ENCODE assay signal across 13 cellular contexts in the genomic region with DNA sequence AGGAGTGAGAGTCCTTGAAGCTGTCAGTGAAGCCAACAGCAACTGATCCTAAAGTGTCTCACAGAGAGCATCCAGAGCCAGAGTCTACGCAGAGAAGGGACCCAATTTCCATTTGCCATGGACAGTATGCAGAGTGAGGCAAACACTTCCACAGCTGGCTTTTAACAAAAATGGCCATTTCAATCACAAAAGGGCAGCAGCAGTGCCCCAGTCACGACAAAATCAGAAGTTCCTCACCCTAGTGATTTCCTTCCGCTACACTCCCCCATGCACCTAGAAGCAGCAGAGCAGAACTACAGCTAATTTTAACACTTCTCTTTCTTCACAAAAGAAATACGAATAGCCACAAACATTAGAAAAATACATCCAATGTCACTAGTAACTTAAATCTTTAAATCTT. TPM values are rescaled to one million over a fixed set of nuclear protein-coding genes. Genes with fewer than 3 reads are reported as not detected.
DNase-seq lines count a peak whose midpoint lies in the region; ATAC-seq, FAIRE-seq and TF ChIP-seq lines count a peak whose summit lies in the region.
"Had no signal": no experiment of that assay in that cellular context is flagged by ENCODE, and none has a peak within 500 bp of the region (broad histone marks: within the 10 kb centered on the region; RNA-seq: fewer than 3 reads in every experiment).

No MANE protein-coding gene starts in this region.

- FAIRE-seq in GM12891 (lab: Jason Lieb, UNC), result peak; percentile 35

- 80 to 90% methylated on average over 3 to 4 of the region's 4 CpGs for WGBS in transverse colon (ENCODE audit: low coverage in 1 of 2), 2 donors
- WGBS in esophagus muscularis mucosa, result 91% methylated on average over 4 of the region's 4 CpGs

- TF ChIP-seq POLR2A in GM12891 (IDR thresholded peaks at IDR 0.05; ENCODE audit: low read depth, low read length) (no peak), transverse colon (IDR thresholded peaks at IDR 0.05) (no peak), esophagus muscularis mucosa (IDR thresholded peaks at IDR 0.05; ENCODE audit: low read depth) (no peak)

- no peak for TF ChIP-seq EP300 in transverse colon (IDR thresholded peaks at IDR 0.05; ENCODE audit: low read depth)
- no peak for TF ChIP-seq EP300 in esophagus muscularis mucosa (IDR thresholded peaks at IDR 0.05)

- in situ Hi-C loops in transverse colon (cut with MboI; ENCODE audit: low pct_ligation_motif_present in 1 of 4, low pct_unique_long_range_greater_than_20kb in 1 of 4, low sequenced_read_pairs in 3 of 4), result no loop called here

- no peak overlapping the region for H3K27ac ChIP-seq in transverse colon
- H3K27ac ChIP-seq in esophagus muscularis mucosa (replicated peaks in 1 of 4), result no peak overlapping the region
- H3K27ac ChIP-seq: vagina had no signal

- H3K27me3 ChIP-seq in transverse colon (no peaks in the 10 kb centered on the region), esophagus muscularis mucosa (no peaks in the 10 kb centered on the region)
- H3K27me3 ChIP-seq: vagina had no signal

- no peak for DNase-seq in GM12891 (ENCODE audit: insufficient read length, low spot score)
- DNase-seq in germinal center (ENCODE audit: low spot score), result peak; percentile 44
- no peak for DNase-seq in transverse colon
- no peak for DNase-seq in DMS79 (lab: John Stamatoyannopoulos, UW)
- DNase-seq in esophagus muscularis mucosa (ENCODE audit: extremely low spot score), result no peak
- DNase-seq: activated CD4-positive, CD25-positive, alpha-beta regulatory T cell; central memory CD4-positive, alpha-beta T cell; NCI-H446 treated with DMSO at 0.1 percent for 48 hours had no signal

- ATAC-seq in GM21423 (IDR thresholded peaks at IDR 0.05; ENCODE audit: unreplicated experiment) (peak; percentile 48), HG03280 (IDR thresholded peaks at IDR 0.05; ENCODE audit: unreplicated experiment) (peak; percentile 44), SK-N-SH treated with all-trans-retinoic acid at 6 μM for 48 hours (no peak)
- ATAC-seq: Right ventricle myocardium inferior had no signal

- no peak overlapping the region for H3K4me3 ChIP-seq in transverse colon
- no peak overlapping the region for H3K4me3 ChIP-seq in esophagus muscularis mucosa
- H3K4me3 ChIP-seq: vagina had no signal

- peaks cover 16 to 18% of the 10 kb centered on the region in 2 donors for H3K9me3 ChIP-seq in transverse colon
- H3K9me3 ChIP-seq in esophagus muscularis mucosa, result peaks cover 0 to 13% (median 9%) of the 10 kb centered on the region in 4 donors

- TF ChIP-seq CTCF in transverse colon (IDR thresholded peaks at IDR 0.05) (no peak), esophagus muscularis mucosa (IDR thresholded peaks at IDR 0.05) (no peak)

- H3K4me1 ChIP-seq in transverse colon (peaks cover 4 to 19% (median 6%) of the 10 kb centered on the region in 4 donors), esophagus muscularis mucosa (peaks cover 16 to 28% (median 27%) of the 10 kb centered on the region in 4 donors)

- no peaks in the 10 kb centered on the region for H3K36me3 ChIP-seq in transverse colon
- no peaks in the 10 kb centered on the region for H3K36me3 ChIP-seq in esophagus muscularis mucosa
- H3K36me3 ChIP-seq: vagina had no signal

- intact Hi-C loops in transverse colon (cut with DNase I; ENCODE audit: low total_unique reads), result no loop called here
- intact Hi-C loops in esophagus muscularis mucosa (cut with DNase I), result no loop called here

TF ChIP-seq in GM12891, 5 proteins besides CTCF, POLR2A, EP300 and RAD21:
- TF ChIP-seq POU2F2 (IDR thresholded peaks at IDR 0.05; ENCODE audit: low read depth, low read length) (no peak), TAF1 (IDR thresholded peaks at IDR 0.05; ENCODE audit: low read depth, low read length) (no peak), PAX5 (IDR thresholded peaks at IDR 0.05; ENCODE audit: insufficient read depth, low read length, severe bottlenecking) (peak; percentile 94), POLR2AphosphoS5 (IDR thresholded peaks at IDR 0.05; ENCODE audit: low read depth, low read length) (no peak), SPI1 (IDR thresholded peaks at IDR 0.05; ENCODE audit: low read depth, low read length) (peak; percentile 59)
TF ChIP-seq in GM12891: peak in this region for 2.

TF ChIP-seq in SK-N-SH treated with all-trans-retinoic acid at 6 μM for 48 hours, 23 proteins besides CTCF, POLR2A, EP300 and RAD21:
- TF ChIP-seq, protein P1, sequence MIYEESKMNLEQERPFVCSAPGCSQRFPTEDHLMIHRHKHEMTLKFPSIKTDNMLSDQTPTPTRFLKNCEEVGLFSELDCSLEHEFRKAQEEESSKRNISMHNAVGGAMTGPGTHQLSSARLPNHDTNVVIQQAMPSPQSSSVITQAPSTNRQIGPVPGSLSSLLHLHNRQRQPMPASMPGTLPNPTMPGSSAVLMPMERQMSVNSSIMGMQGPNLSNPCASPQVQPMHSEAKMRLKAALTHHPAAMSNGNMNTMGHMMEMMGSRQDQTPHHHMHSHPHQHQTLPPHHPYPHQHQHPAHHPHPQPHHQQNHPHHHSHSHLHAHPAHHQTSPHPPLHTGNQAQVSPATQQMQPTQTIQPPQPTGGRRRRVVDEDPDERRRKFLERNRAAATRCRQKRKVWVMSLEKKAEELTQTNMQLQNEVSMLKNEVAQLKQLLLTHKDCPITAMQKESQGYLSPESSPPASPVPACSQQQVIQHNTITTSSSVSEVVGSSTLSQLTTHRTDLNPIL (CRISPR knock-in tag; IDR thresholded peaks at IDR 0.05; ENCODE audit: low read depth), result no peak
- TF ChIP-seq ZFP30 (CRISPR knock-in tag; IDR thresholded peaks at IDR 0.05) (no peak), SNAI2 (CRISPR knock-in tag; IDR thresholded peaks at IDR 0.05) (no peak), ZFP3 (CRISPR knock-in tag; IDR thresholded peaks at IDR 0.05) (no peak)

RNA-seq across cellular contexts. Expression of gene FBXW11, which starts 27.9 kb away (rescaled TPM):
- polyA plus RNA-seq in GM12891 (2012; ENCODE audit: low read depth, missing spikeins), result 17.4 TPM
- total RNA-seq in transverse colon, result 10 to 100 TPM; 22.8 to 44.8 (median 40.3) TPM
- 10 to 100 TPM; 60.8 to 75.6 (median 66.3) TPM for total RNA-seq in esophagus muscularis mucosa
